In genomic region chr3:149635396-149635795, GRCh38 we compare ENCODE assay signal across 28 cellular contexts.
"Had no signal": no experiment of that assay in that cellular context is flagged by ENCODE, and none has a peak within 500 bp of the region (broad histone marks: within the 10 kb centered on the region; RNA-seq: fewer than 3 reads in every experiment).

No MANE protein-coding gene starts in this region.

- H3K9me3 Mint-ChIP-seq: natural killer cell treated with Interleukin-12 subunit alpha and Interleukin-12 subunit beta and Interleukin-15 and Interleukin-18, amount 100 ng/mL, for 72 hours; stimulated activated memory B cell treated with anti-CD40 and anti-IgM and Interleukin-4, amounts not matched to agents 10 μg/mL and 1 μg/mL and 100 μg/mL, for 72 hours; stimulated activated naive CD8-positive, alpha-beta T cell treated with anti-CD3 and anti-CD28 coated beads, Interleukin-15, amount 100 ng/mL, for 72 hours had no signal

- H3K4me3 ChIP-seq: left ventricle myocardium inferior, lung, mucosa of descending colon, neural progenitor cell, right atrium auricular region, right lobe of liver, smooth muscle cell, tibial nerve, upper lobe of left lung, vagina had no signal

- H3K9me3 ChIP-seq: left ventricle myocardium inferior, mucosa of descending colon, neutrophil, right atrium auricular region, right lobe of liver, tibial nerve, upper lobe of left lung, vagina had no signal

- DNase-seq: hypothalamus; immature natural killer cell; kidney; left ventricle myocardium inferior; mesendoderm; midbrain; mucosa of descending colon; naive thymus-derived CD4-positive, alpha-beta T cell; occipital lobe; right lobe of liver; stimulated activated CD4-positive, alpha-beta T cell treated with anti-CD3 and anti-CD28 coated beads, Interleukin-1b, Interleukin-23, amount 100 ng/mL, for 48 hours; stimulated activated CD4-positive, alpha-beta T cell treated with anti-CD3 and anti-CD28 coated beads, Interleukin-2, amount 100 ng/mL, for 48 hours; stimulated activated CD4-positive, alpha-beta T cell treated with anti-CD3 and anti-CD28 coated beads, Interleukin-4, amount 100 ng/mL, for 4 hours; stimulated activated CD8-positive, alpha-beta memory T cell treated with anti-CD3 and anti-CD28 coated beads, Interleukin-4, amount 100 ng/mL, for 48 hours; stimulated activated naive CD4-positive, alpha-beta T cell treated with Interleukin-2 at 50 U/mL for 16 hours; stimulated activated naive CD8-positive, alpha-beta T cell treated with anti-CD3 and anti-CD28 coated beads, Interleukin-15, amount 100 ng/mL, for 72 hours; substantia nigra; upper lobe of left lung had no signal

- H3K36me3 Mint-ChIP-seq: immature natural killer cell; naive thymus-derived CD4-positive, alpha-beta T cell; natural killer cell treated with Interleukin-12 subunit alpha and Interleukin-12 subunit beta and Interleukin-15 and Interleukin-18, amount 100 ng/mL, for 72 hours; stimulated activated memory B cell treated with anti-CD40 and anti-IgM and Interleukin-4, amounts not matched to agents 10 μg/mL and 1 μg/mL and 100 μg/mL, for 72 hours had no signal

- H3K27ac ChIP-seq: neural progenitor cell, neutrophil, parathyroid adenoma, vagina had no signal

- ATAC-seq: mucosa of descending colon; naive thymus-derived CD4-positive, alpha-beta T cell; natural killer cell treated with Interleukin-12 subunit alpha and Interleukin-12 subunit beta and Interleukin-15 and Interleukin-18, amount 100 ng/mL, for 72 hours; stimulated activated memory B cell treated with anti-CD40 and anti-IgM and Interleukin-4, amounts not matched to agents 10 μg/mL and 1 μg/mL and 100 μg/mL, for 72 hours; stimulated activated naive CD8-positive, alpha-beta T cell treated with anti-CD3 and anti-CD28 coated beads, Interleukin-15, amount 100 ng/mL, for 72 hours had no signal

- H3K4me3 Mint-ChIP-seq: immature natural killer cell; naive thymus-derived CD4-positive, alpha-beta T cell; natural killer cell treated with Interleukin-12 subunit alpha and Interleukin-12 subunit beta and Interleukin-15 and Interleukin-18, amount 100 ng/mL, for 72 hours; neural progenitor cell; stimulated activated memory B cell treated with anti-CD40 and anti-IgM and Interleukin-4, amounts not matched to agents 10 μg/mL and 1 μg/mL and 100 μg/mL, for 72 hours; stimulated activated naive CD8-positive, alpha-beta T cell treated with anti-CD3 and anti-CD28 coated beads, Interleukin-15, amount 100 ng/mL, for 72 hours had no signal

- H3K4me1 Mint-ChIP-seq: immature natural killer cell; naive thymus-derived CD4-positive, alpha-beta T cell; stimulated activated memory B cell treated with anti-CD40 and anti-IgM and Interleukin-4, amounts not matched to agents 10 μg/mL and 1 μg/mL and 100 μg/mL, for 72 hours; stimulated activated naive CD8-positive, alpha-beta T cell treated with anti-CD3 and anti-CD28 coated beads, Interleukin-15, amount 100 ng/mL, for 72 hours had no signal

- H3K36me3 ChIP-seq: left ventricle myocardium inferior, neural progenitor cell, neutrophil, right atrium auricular region, right lobe of liver, upper lobe of left lung, vagina had no signal

- H3K27ac Mint-ChIP-seq: immature natural killer cell; naive thymus-derived CD4-positive, alpha-beta T cell; natural killer cell treated with Interleukin-12 subunit alpha and Interleukin-12 subunit beta and Interleukin-15 and Interleukin-18, amount 100 ng/mL, for 72 hours; neural progenitor cell; stimulated activated memory B cell treated with anti-CD40 and anti-IgM and Interleukin-4, amounts not matched to agents 10 μg/mL and 1 μg/mL and 100 μg/mL, for 72 hours; stimulated activated naive CD8-positive, alpha-beta T cell treated with anti-CD3 and anti-CD28 coated beads, Interleukin-15, amount 100 ng/mL, for 72 hours had no signal

- H3K27me3 ChIP-seq: neural progenitor cell, right atrium auricular region, right lobe of liver, tibial nerve, upper lobe of left lung, vagina had no signal
